In the genomic region with DNA sequence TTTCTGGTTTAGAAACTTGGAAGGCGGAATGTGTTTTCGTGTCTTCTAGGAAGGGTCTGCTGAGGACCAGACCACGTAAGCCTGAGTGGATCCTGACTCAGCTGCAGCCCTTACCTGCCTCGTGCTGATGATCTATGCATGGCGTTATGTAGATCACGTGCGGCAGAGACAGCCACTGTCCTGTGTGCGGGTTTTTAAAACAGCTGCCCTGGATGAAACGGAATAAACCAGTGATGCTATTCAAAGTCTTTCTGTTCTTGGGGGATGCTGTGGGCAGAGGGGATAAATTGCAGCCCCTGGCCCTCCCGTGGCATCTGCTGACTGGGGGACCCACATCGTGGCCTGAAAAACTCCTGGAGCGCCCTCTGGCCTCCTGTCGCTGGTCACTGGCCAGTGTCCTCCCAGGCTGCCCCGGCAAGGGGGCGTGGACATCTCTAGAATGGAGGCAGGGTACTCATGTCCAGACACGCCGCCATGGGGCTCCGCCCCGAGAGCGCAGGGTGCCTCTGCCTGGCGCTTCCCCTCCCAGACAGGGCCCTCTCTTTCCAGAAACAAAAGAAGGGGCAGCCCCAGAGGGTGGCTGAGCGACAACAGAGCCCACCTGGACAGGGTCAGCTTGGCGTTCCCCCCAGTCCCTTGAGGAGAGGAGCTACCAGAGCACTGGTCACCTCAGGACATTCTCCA, we compare ENCODE assay signal across 16 cellular contexts. TPM values are rescaled to one million over a fixed set of nuclear protein-coding genes. Genes with fewer than 3 reads are reported as not detected.
A peak's percentile ranks its signal among the peaks of the same experiment; 100 is the strongest.
DNase-seq lines count a peak whose midpoint lies in the region; ATAC-seq and TF ChIP-seq lines count a peak whose summit lies in the region.
"Had no signal": no experiment of that assay in that cellular context is flagged by ENCODE, and none has a peak within 500 bp of the region (broad histone marks: within the 10 kb centered on the region; RNA-seq: fewer than 3 reads in every experiment).

No MANE protein-coding gene starts in this region.

- peak in 1 of 2 experiments; percentile 32 for TF ChIP-seq CTCF in Caco-2 (IDR thresholded peaks at IDR 0.05; ENCODE audit: insufficient read depth in 1 of 2, low read depth in 1 of 2, low read length in 1 of 2, severe bottlenecking in 1 of 2, unreplicated experiment in 1 of 2)
- peak; percentile 64 for TF ChIP-seq CTCF in WERI-Rb-1 (IDR thresholded peaks at IDR 0.05; ENCODE audit: low read depth, low read length)
- TF ChIP-seq CTCF in tibial artery (IDR thresholded peaks at IDR 0.05): no peak
- no peak for TF ChIP-seq CTCF in endothelial cell (IDR thresholded peaks at IDR 0.05; ENCODE audit: unreplicated experiment)

- H3K36me3 Mint-ChIP-seq in Caco-2 (ENCODE audit: insufficient read depth, unreplicated experiment) (peaks cover 4% of the 10 kb centered on the region), endothelial cell (ENCODE audit: low read depth, unreplicated experiment) (no peaks in the 10 kb centered on the region)

- H3K9me3 Mint-ChIP-seq in Caco-2 (ENCODE audit: unreplicated experiment) (no peaks in the 10 kb centered on the region), endothelial cell (ENCODE audit: unreplicated experiment) (no peaks in the 10 kb centered on the region)
- H3K9me3 Mint-ChIP-seq: stimulated activated naive B cell treated with anti-CD40 and anti-IgM and Interleukin-4, amounts not matched to agents 10 μg/mL and 1 μg/mL and 100 μg/mL, for 72 hours had no signal

- DNase-seq in Caco-2 (peak; percentile 82 to 85), NCI-H146 (lab: John Stamatoyannopoulos, UW) (peak; percentile 96), WERI-Rb-1 (peak; percentile 95), left lobe of liver (ENCODE audit: low spot score) (no peak), tibial artery (no peak), T-helper 1 cell (no peak), endothelial cell (ENCODE audit: low spot score) (no peak)
- DNase-seq in activated CD4-positive, alpha-beta T cell treated with anti-CD3 and anti-CD28 coated beads, Interleukin-2, amount 50 U/mL, for 48 hours: no peak
- DNase-seq: activated CD4-positive, alpha-beta T cell treated with anti-CD3 and anti-CD28 coated beads for 36 hours; activated naive CD4-positive, alpha-beta T cell; colonic mucosa; hippocampal formation; Karpas-422; PC-9; stimulated activated CD4-positive, alpha-beta T cell treated with anti-CD3 and anti-CD28 coated beads, Interleukin-15, amount 100 ng/mL, for 24 hours; stimulated activated naive B cell treated with anti-CD40 and anti-IgM and Interleukin-4, amounts not matched to agents 10 μg/mL and 1 μg/mL and 100 μg/mL, for 72 hours had no signal

- H3K4me3 Mint-ChIP-seq in Caco-2 (ENCODE audit: unreplicated experiment) (peak overlapping the region; percentile 54), endothelial cell (ENCODE audit: unreplicated experiment) (no peak overlapping the region)
- H3K4me3 Mint-ChIP-seq: activated CD4-positive, alpha-beta T cell treated with anti-CD3 and anti-CD28 coated beads for 36 hours; stimulated activated naive B cell treated with anti-CD40 and anti-IgM and Interleukin-4, amounts not matched to agents 10 μg/mL and 1 μg/mL and 100 μg/mL, for 72 hours had no signal

- POLR2A ChIA-PET in Caco-2 (lab: Charles Lee): no interaction called here

- peak; percentile 31 for ATAC-seq in left lobe of liver
- ATAC-seq: activated CD4-positive, alpha-beta T cell treated with anti-CD3 and anti-CD28 coated beads for 36 hours; stimulated activated naive B cell treated with anti-CD40 and anti-IgM and Interleukin-4, amounts not matched to agents 10 μg/mL and 1 μg/mL and 100 μg/mL, for 72 hours had no signal

- intact Hi-C loops in Caco-2 (cut with micrococcal nuclease; ENCODE audit: unreplicated experiment): loop anchor here (1.0 to 10.0 kb wide), 4 partner anchors 17 to 167 kb away; partner anchors contain the start of gene SH2B2
- intact Hi-C loops in tibial artery (cut with DNase I; ENCODE audit: low total_unique reads): no loop called here

- H3K4me3 ChIP-seq in Caco-2 (ENCODE audit: low read depth, low read length) (peak overlapping the region; percentile 9; the same call in 1 of the 2 replicates), WERI-Rb-1 (ENCODE audit: low read depth, low read length) (peak overlapping the region; percentile 31; the same call in 1 of the 2 replicates), tibial artery (no peak overlapping the region)
- H3K4me3 ChIP-seq: colonic mucosa, PC-9 had no signal

- no peaks in the 10 kb centered on the region for H3K36me3 ChIP-seq in Caco-2 (ENCODE audit: control insufficient read depth, insufficient read depth, low read length)
- peaks cover 33% of the 10 kb centered on the region for H3K36me3 ChIP-seq in WERI-Rb-1
- peaks cover 6 to 36% (median 22%) of the 10 kb centered on the region in 3 donors for H3K36me3 ChIP-seq in tibial artery
- H3K36me3 ChIP-seq: colonic mucosa had no signal

- no TSS peak for BruUV-seq in Caco-2 (replicated peaks; lab: Mats Ljungman, UMichigan)

- H3K9me3 ChIP-seq in Caco-2 (no peaks in the 10 kb centered on the region), WERI-Rb-1 (ENCODE audit: severe bottlenecking) (no peaks in the 10 kb centered on the region), tibial artery (no peaks in the 10 kb centered on the region)
- H3K9me3 ChIP-seq: colonic mucosa had no signal

- peak overlapping the region; percentile 80 for H3K27ac ChIP-seq in WERI-Rb-1
- no peak overlapping the region for H3K27ac ChIP-seq in tibial artery
- H3K27ac ChIP-seq: colonic mucosa, PC-9 had no signal

- H3K4me1 Mint-ChIP-seq in Caco-2 (ENCODE audit: low read depth, unreplicated experiment): no peaks in the 10 kb centered on the region
- no peaks in the 10 kb centered on the region for H3K4me1 Mint-ChIP-seq in endothelial cell (ENCODE audit: unreplicated experiment)
- H3K4me1 Mint-ChIP-seq: activated CD4-positive, alpha-beta T cell treated with anti-CD3 and anti-CD28 coated beads for 36 hours had no signal

- H3K27ac Mint-ChIP-seq in Caco-2 (ENCODE audit: unreplicated experiment) (peak overlapping the region; percentile 53), endothelial cell (ENCODE audit: unreplicated experiment) (no peak overlapping the region)
- H3K27ac Mint-ChIP-seq: activated CD4-positive, alpha-beta T cell treated with anti-CD3 and anti-CD28 coated beads for 36 hours had no signal

- peaks cover 3% of the 10 kb centered on the region; the same call in 1 of the 2 replicates for H3K4me1 ChIP-seq in Caco-2
- no peaks in the 10 kb centered on the region for H3K4me1 ChIP-seq in tibial artery
- H3K4me1 ChIP-seq: colonic mucosa had no signal

- CTCF ChIA-PET in Caco-2 (lab: Charles Lee): no interaction called here

- H3K27me3 Mint-ChIP-seq in Caco-2 (ENCODE audit: insufficient read depth, unreplicated experiment): no peaks in the 10 kb centered on the region
- H3K27me3 Mint-ChIP-seq in endothelial cell (ENCODE audit: unreplicated experiment): peaks cover 2% of the 10 kb centered on the region
- H3K27me3 Mint-ChIP-seq: activated CD4-positive, alpha-beta T cell treated with anti-CD3 and anti-CD28 coated beads for 36 hours; stimulated activated naive B cell treated with anti-CD40 and anti-IgM and Interleukin-4, amounts not matched to agents 10 μg/mL and 1 μg/mL and 100 μg/mL, for 72 hours had no signal

- H3K27me3 ChIP-seq in Caco-2 (replicated peaks; ENCODE audit: control insufficient read depth, insufficient read depth, low read length) (no peaks in the 10 kb centered on the region), WERI-Rb-1 (ENCODE audit: insufficient read depth, low read depth, severe bottlenecking) (no peaks in the 10 kb centered on the region), tibial artery (no peaks in the 10 kb centered on the region)
- H3K27me3 ChIP-seq: colonic mucosa had no signal

RNA-seq across cellular contexts. Expression of gene ALKBH4, which starts 13.2 kb away (rescaled TPM):
- total RNA-seq in Caco-2 (2022) (13.8 and 15.0 TPM in 2 replicates), left lobe of liver (8.3 TPM), endothelial cell (ENCODE audit: unreplicated experiment) (11.5 TPM)

RNA-seq across cellular contexts. Expression of gene LRWD1, which starts 13.3 kb away (rescaled TPM):
- total RNA-seq in Caco-2 (2022) (23.6 and 25.3 TPM in 2 replicates), left lobe of liver (16.4 TPM), endothelial cell (ENCODE audit: unreplicated experiment) (30.3 TPM)

RNA-seq across cellular contexts. Expression of gene ORAI2, which starts 18.1 kb away (rescaled TPM):
- total RNA-seq in Caco-2 (2022) (19.4 and 20.2 TPM in 2 replicates), left lobe of liver (1.9 TPM), endothelial cell (ENCODE audit: unreplicated experiment) (39.3 TPM)

RNA-seq across cellular contexts. Expression of gene POLR2J, which starts 27.2 kb away (rescaled TPM):
- total RNA-seq in Caco-2 (2022) (68.1 and 70.0 TPM in 2 replicates), left lobe of liver (29.9 TPM), endothelial cell (ENCODE audit: unreplicated experiment) (48.1 TPM)

RNA-seq across cellular contexts. Expression of gene PRKRIP1, which starts 55.4 kb away (rescaled TPM):
- 34.2 and 35.2 TPM in 2 replicates for total RNA-seq in Caco-2 (2022)
- total RNA-seq in left lobe of liver: 10.8 TPM
- total RNA-seq in endothelial cell (ENCODE audit: unreplicated experiment): 41.3 TPM

Comparison
In these comparisons a context has a peak if more than half of its experiments do, and no peak if none do; other contexts are left out.
1. DNase-seq: peak in Caco-2 (2 of 2), NCI-H146 (single experiment) and WERI-Rb-1 (single experiment); none in left lobe of liver (single experiment), tibial artery (0 of 2), T-helper 1 cell (0 of 5), activated CD4-positive, alpha-beta T cell treated with anti-CD3 and anti-CD28 coated beads, Interleukin-2, amount 50 U/mL, for 48 hours (0 of 2) and endothelial cell (single experiment).
2. H3K4me3 ChIP-seq: peak in Caco-2 (single experiment) and WERI-Rb-1 (single experiment); none in tibial artery (0 of 2).